ENCODE assay signal across 22 cellular contexts in genomic region chr13:74683411-74683810, GRCh38.
DNase-seq lines count a peak whose midpoint lies in the region; TF ChIP-seq lines count a peak whose summit lies in the region.
"Had no signal": no experiment of that assay in that cellular context is flagged by ENCODE, and none has a peak within 500 bp of the region (broad histone marks: within the 10 kb centered on the region; RNA-seq: fewer than 3 reads in every experiment).

No MANE protein-coding gene starts in this region.

- H2AFZ ChIP-seq in OCI-LY3 (ENCODE audit: low read depth, low read length) (no peak overlapping the region), neural progenitor cell (replicated peaks) (no peak overlapping the region)

- H3K4me3 Mint-ChIP-seq in endothelial cell (ENCODE audit: unreplicated experiment) (no peak overlapping the region), neural progenitor cell (no peak overlapping the region)
- H3K4me3 Mint-ChIP-seq: stimulated activated naive B cell treated with anti-CD40 and anti-IgM and Interleukin-4, amounts not matched to agents 10 μg/mL and 1 μg/mL and 100 μg/mL, for 72 hours had no signal

- peaks cover 6% of the 10 kb centered on the region for H3F3A ChIP-seq in neural progenitor cell (ENCODE audit: low read depth)

- no peaks in the 10 kb centered on the region for H3K36me3 Mint-ChIP-seq in endothelial cell (ENCODE audit: low read depth, unreplicated experiment)
- peaks cover 12% of the 10 kb centered on the region for H3K36me3 Mint-ChIP-seq in neural progenitor cell
- H3K36me3 Mint-ChIP-seq: stimulated activated naive B cell treated with anti-CD40 and anti-IgM and Interleukin-4, amounts not matched to agents 10 μg/mL and 1 μg/mL and 100 μg/mL, for 72 hours had no signal

- H3K27me3 ChIP-seq in OCI-LY3 (ENCODE audit: low read depth, low read length) = no peaks in the 10 kb centered on the region
- H3K27me3 ChIP-seq in neural progenitor cell = no peaks in the 10 kb centered on the region
- H3K27me3 ChIP-seq: gastroesophageal sphincter, right atrium auricular region, thyroid gland had no signal

- H3K9me3 ChIP-seq in OCI-LY3 (ENCODE audit: insufficient read depth, low read length) (no peaks in the 10 kb centered on the region), neural progenitor cell (ENCODE audit: low read depth) (no peaks in the 10 kb centered on the region)
- H3K9me3 ChIP-seq: gastroesophageal sphincter, HAP-1, thyroid gland had no signal

- H3K4me2 ChIP-seq in OCI-LY3 (ENCODE audit: low read length) = no peak overlapping the region
- H3K4me2 ChIP-seq in neural progenitor cell = no peak overlapping the region

- no peak overlapping the region for H3K27ac Mint-ChIP-seq in endothelial cell (ENCODE audit: unreplicated experiment)
- H3K27ac Mint-ChIP-seq in neural progenitor cell = no peak overlapping the region
- H3K27ac Mint-ChIP-seq: stimulated activated naive B cell treated with anti-CD40 and anti-IgM and Interleukin-4, amounts not matched to agents 10 μg/mL and 1 μg/mL and 100 μg/mL, for 72 hours had no signal

- H3K4me1 Mint-ChIP-seq in endothelial cell (ENCODE audit: unreplicated experiment) = peaks cover 16% of the 10 kb centered on the region
- peaks cover 22% of the 10 kb centered on the region for H3K4me1 Mint-ChIP-seq in neural progenitor cell
- H3K4me1 Mint-ChIP-seq: stimulated activated naive B cell treated with anti-CD40 and anti-IgM and Interleukin-4, amounts not matched to agents 10 μg/mL and 1 μg/mL and 100 μg/mL, for 72 hours had no signal

- TF ChIP-seq CTCF in OCI-LY3 (IDR thresholded peaks at IDR 0.05; ENCODE audit: low read depth, low read length) = peak; percentile 30
- TF ChIP-seq CTCF in endothelial cell (IDR thresholded peaks at IDR 0.05; ENCODE audit: unreplicated experiment) = no peak
- TF ChIP-seq CTCF in neural progenitor cell (IDR thresholded peaks at IDR 0.05) = peak; percentile 24

- H4K20me1 ChIP-seq in OCI-LY3 (ENCODE audit: insufficient read depth, low read length) = no peaks in the 10 kb centered on the region
- H4K20me1 ChIP-seq in neural progenitor cell (ENCODE audit: low read depth) = no peaks in the 10 kb centered on the region

- H3K27ac ChIP-seq in OCI-LY3 (ENCODE audit: low read length) (no peak overlapping the region), neural progenitor cell (no peak overlapping the region)
- H3K27ac ChIP-seq: gastroesophageal sphincter, right atrium auricular region, thyroid gland had no signal

- H3K9me3 Mint-ChIP-seq in endothelial cell (ENCODE audit: unreplicated experiment) (no peaks in the 10 kb centered on the region), neural progenitor cell (peaks cover 43% of the 10 kb centered on the region)

- H3K79me2 ChIP-seq in OCI-LY3 (ENCODE audit: low read length) (no peaks in the 10 kb centered on the region), neural progenitor cell (ENCODE audit: low read depth) (no peaks in the 10 kb centered on the region)

- no peak overlapping the region for H3K9ac ChIP-seq in OCI-LY3 (ENCODE audit: low read length)
- H3K9ac ChIP-seq in neural progenitor cell = no peak overlapping the region

- peak; percentile 23 for DNase-seq in NCI-H82 (lab: John Stamatoyannopoulos, UW)
- no peak for DNase-seq in NCI-H82 treated with DMSO at 0.1 percent for 48 hours (lab: John Stamatoyannopoulos, UW; ENCODE audit: unreplicated experiment)
- DNase-seq in endothelial cell (ENCODE audit: low spot score) = peak; percentile 29
- DNase-seq in neural progenitor cell (ENCODE audit: low spot score) = no peak
- DNase-seq in NCI-H1048 (lab: John Stamatoyannopoulos, UW) = no peak
- DNase-seq in activated CD4-positive, alpha-beta T cell treated with anti-CD3 and anti-CD28 coated beads for 1 hour = no peak
- no peak for DNase-seq in NCI-H2029 (lab: John Stamatoyannopoulos, UW)
- DNase-seq: 8988T; activated CD4-positive, alpha-beta T cell treated with anti-CD3 and anti-CD28 coated beads for 4 hours; activated CD8-positive, alpha-beta memory T cell treated with anti-CD3 and anti-CD28 coated beads, Interleukin-2, amount 50 U/mL, for 4 hours; activated effector memory CD4-positive, alpha-beta T cell treated with anti-CD3 and anti-CD28 coated beads, Interleukin-2, amount 50 U/mL, for 16 hours; amygdala; C1 segment of cervical spinal cord; left ventricle myocardium superior; NCI-H1105; stimulated activated naive B cell treated with anti-CD40 and anti-IgM and Interleukin-4, amounts not matched to agents 10 μg/mL and 1 μg/mL and 100 μg/mL, for 72 hours; T1000; thyroid gland had no signal

- H3K4me1 ChIP-seq in OCI-LY3 (ENCODE audit: low read length) = no peaks in the 10 kb centered on the region
- H3K4me1 ChIP-seq in neural progenitor cell = peaks cover 11% of the 10 kb centered on the region
- H3K4me1 ChIP-seq: gastroesophageal sphincter, HAP-1, right atrium auricular region, thyroid gland had no signal

- peaks cover 1% of the 10 kb centered on the region for H3K27me3 Mint-ChIP-seq in endothelial cell (ENCODE audit: unreplicated experiment)
- H3K27me3 Mint-ChIP-seq in neural progenitor cell (ENCODE audit: insufficient read depth, low read depth) = no peaks in the 10 kb centered on the region
- H3K27me3 Mint-ChIP-seq: stimulated activated naive B cell treated with anti-CD40 and anti-IgM and Interleukin-4, amounts not matched to agents 10 μg/mL and 1 μg/mL and 100 μg/mL, for 72 hours had no signal

- H3K4me3 ChIP-seq in OCI-LY3 (ENCODE audit: low read length) (no peak overlapping the region), neural progenitor cell (no peak overlapping the region)
- H3K4me3 ChIP-seq: gastroesophageal sphincter, HAP-1, right atrium auricular region, thyroid gland had no signal

- no peaks in the 10 kb centered on the region for H3K36me3 ChIP-seq in OCI-LY3 (replicated peaks; ENCODE audit: low read depth, low read length)
- H3K36me3 ChIP-seq in neural progenitor cell = no peaks in the 10 kb centered on the region
- H3K36me3 ChIP-seq: gastroesophageal sphincter, HAP-1, right atrium auricular region, thyroid gland had no signal

Comparison
In these comparisons a context has a peak if more than half of its experiments do, and no peak if none do; other contexts are left out.
1. DNase-seq: peak in NCI-H82 (single experiment) and endothelial cell (single experiment); none in NCI-H82 treated with DMSO at 0.1 percent for 48 hours (single experiment), neural progenitor cell (single experiment), NCI-H1048 (single experiment), activated CD4-positive, alpha-beta T cell treated with anti-CD3 and anti-CD28 coated beads for 1 hour (single experiment) and NCI-H2029 (single experiment).